ENCODE assay signal across 14 cellular contexts in the genomic region with DNA sequence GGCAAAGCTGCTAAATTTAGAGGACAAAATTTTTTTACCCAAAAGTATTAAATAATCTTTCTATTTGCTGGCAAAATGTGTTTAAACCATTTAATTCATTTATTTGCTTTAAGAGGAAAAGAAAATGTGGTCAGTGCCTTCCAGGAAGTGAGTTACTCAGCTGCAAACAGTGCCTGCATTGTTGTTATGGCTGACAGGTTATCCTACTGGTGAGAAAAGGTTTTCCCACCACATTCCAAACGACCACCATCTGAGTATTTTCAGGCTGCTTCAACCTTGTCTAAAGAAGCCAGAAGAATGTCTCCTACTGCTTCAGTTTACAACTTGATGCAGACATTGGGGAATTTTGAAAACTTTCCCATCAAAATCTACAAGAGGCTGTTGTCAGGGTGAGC.
DNase-seq lines count a peak whose midpoint lies in the region; ATAC-seq, FAIRE-seq and TF ChIP-seq lines count a peak whose summit lies in the region.
"Had no signal": no experiment of that assay in that cellular context is flagged by ENCODE, and none has a peak within 500 bp of the region (broad histone marks: within the 10 kb centered on the region; RNA-seq: fewer than 3 reads in every experiment).

No MANE protein-coding gene starts in this region.

- H3K27ac ChIP-seq in HepG2 (ENCODE audit: extremely low read length, insufficient read depth, low read length) (no peak overlapping the region), right lobe of liver (no peak overlapping the region), iPS DF 6.9 (ENCODE audit: low read length) (no peak overlapping the region)
- H3K27ac ChIP-seq: suprapubic skin had no signal

- TF ChIP-seq EP300 in HepG2 (IDR thresholded peaks at IDR 0.05; ENCODE audit: low read depth in 2 of 2, low read length in 2 of 2) = no peak
- no peak for TF ChIP-seq EP300 in HepG2 (CRISPR knock-in tag; IDR thresholded peaks at IDR 0.05; ENCODE audit: borderline replicate concordance)

- H3K27me3 ChIP-seq in HepG2 (ENCODE audit: control insufficient read depth in 1 of 2, insufficient read depth in 2 of 2, low read length in 2 of 2) (no peaks in the 10 kb centered on the region), right lobe of liver (no peaks in the 10 kb centered on the region), iPS DF 6.9 (ENCODE audit: control insufficient read depth, insufficient read depth, low read length) (no peaks in the 10 kb centered on the region)
- H3K27me3 ChIP-seq: suprapubic skin had no signal

- POLR2A ChIA-PET in HepG2 (lab: Yijun Ruan, JAX) = no interaction called here

- H3K9me3 Mint-ChIP-seq in activated T-helper 1 cell treated with anti-CD3 and anti-CD28 coated beads, Interleukin-12 subunit alpha, Interleukin-12 subunit beta, Interleukin-2, Interleukin-4 antibody, amounts not matched to agents 30 ng/mL and 10 ng/mL and 1 ng/mL, durations not matched to agents 14 hours and 24 hours and 36 hours = no peaks in the 10 kb centered on the region
- H3K9me3 Mint-ChIP-seq: activated naive CD4-positive, alpha-beta T cell treated with anti-CD3 and anti-CD28 coated beads, Interleukin-2, amount 50 U/mL, for 24 hours had no signal

- intact Hi-C loops in HepG2 (cut with micrococcal nuclease; ENCODE audit: unreplicated experiment) (no loop called here), right lobe of liver (cut with DNase I) (no loop called here)
- intact Hi-C loops in activated T-helper 1 cell treated with anti-CD3 and anti-CD28 coated beads, Interleukin-12 subunit alpha, Interleukin-12 subunit beta, Interleukin-2, Interleukin-4 antibody, amounts not matched to agents 30 ng/mL and 10 ng/mL and 1 ng/mL, durations not matched to agents 14 hours and 24 hours and 36 hours (cut with micrococcal nuclease) = no loop called here

- H3K79me2 ChIP-seq in HepG2 (ENCODE audit: insufficient read depth, low read length) = no peaks in the 10 kb centered on the region

- H3K4me3 Mint-ChIP-seq in activated T-helper 1 cell treated with anti-CD3 and anti-CD28 coated beads, Interleukin-12 subunit alpha, Interleukin-12 subunit beta, Interleukin-2, Interleukin-4 antibody, amounts not matched to agents 30 ng/mL and 10 ng/mL and 1 ng/mL, durations not matched to agents 14 hours and 24 hours and 36 hours = no peak overlapping the region
- H3K4me3 Mint-ChIP-seq: activated naive CD4-positive, alpha-beta T cell treated with anti-CD3 and anti-CD28 coated beads, Interleukin-2, amount 50 U/mL, for 24 hours had no signal

- H3K9ac ChIP-seq in HepG2 (ENCODE audit: insufficient read depth, low read depth, low read length) = no peak overlapping the region

- H3K4me1 ChIP-seq in HepG2 (ENCODE audit: insufficient read depth, low read length) = peaks cover 10% of the 10 kb centered on the region
- no peaks in the 10 kb centered on the region for H3K4me1 ChIP-seq in right lobe of liver
- no peaks in the 10 kb centered on the region for H3K4me1 ChIP-seq in iPS DF 6.9 (ENCODE audit: control insufficient read depth, insufficient read depth, low read length)
- H3K4me1 ChIP-seq: suprapubic skin had no signal

- peaks cover 2% of the 10 kb centered on the region for H3K27me3 Mint-ChIP-seq in activated T-helper 1 cell treated with anti-CD3 and anti-CD28 coated beads, Interleukin-12 subunit alpha, Interleukin-12 subunit beta, Interleukin-2, Interleukin-4 antibody, amounts not matched to agents 30 ng/mL and 10 ng/mL and 1 ng/mL, durations not matched to agents 14 hours and 24 hours and 36 hours (ENCODE audit: insufficient read depth)
- H3K27me3 Mint-ChIP-seq: activated naive CD4-positive, alpha-beta T cell treated with anti-CD3 and anti-CD28 coated beads, Interleukin-2, amount 50 U/mL, for 24 hours had no signal

- TF ChIP-seq CTCF in HepG2 (CRISPR knock-in tag; IDR thresholded peaks at IDR 0.05) = no peak
- TF ChIP-seq CTCF in right lobe of liver (IDR thresholded peaks at IDR 0.05) = no peak
- peak; percentile 39 for TF ChIP-seq CTCF in astrocyte of the cerebellum (IDR thresholded peaks at IDR 0.05; ENCODE audit: low read depth, low read length, missing control alignments)
- TF ChIP-seq CTCF in GM13976 (IDR thresholded peaks at IDR 0.05; ENCODE audit: borderline replicate concordance, control extremely low read depth, extremely low read depth, insufficient read depth, missing control alignments) = no peak

- no peaks in the 10 kb centered on the region for H3K36me3 Mint-ChIP-seq in activated T-helper 1 cell treated with anti-CD3 and anti-CD28 coated beads, Interleukin-12 subunit alpha, Interleukin-12 subunit beta, Interleukin-2, Interleukin-4 antibody, amounts not matched to agents 30 ng/mL and 10 ng/mL and 1 ng/mL, durations not matched to agents 14 hours and 24 hours and 36 hours (ENCODE audit: low read depth)
- H3K36me3 Mint-ChIP-seq: activated naive CD4-positive, alpha-beta T cell treated with anti-CD3 and anti-CD28 coated beads, Interleukin-2, amount 50 U/mL, for 24 hours had no signal

- H3K4me1 Mint-ChIP-seq in activated T-helper 1 cell treated with anti-CD3 and anti-CD28 coated beads, Interleukin-12 subunit alpha, Interleukin-12 subunit beta, Interleukin-2, Interleukin-4 antibody, amounts not matched to agents 30 ng/mL and 10 ng/mL and 1 ng/mL, durations not matched to agents 14 hours and 24 hours and 36 hours (ENCODE audit: low read depth) = no peaks in the 10 kb centered on the region
- H3K4me1 Mint-ChIP-seq: activated naive CD4-positive, alpha-beta T cell treated with anti-CD3 and anti-CD28 coated beads, Interleukin-2, amount 50 U/mL, for 24 hours had no signal

- WGBS in HepG2 (ENCODE audit: low lambda C conversion rate) = no CpG with 5 or more reads among the region's 1 CpG
- 0% methylated on average over 1 of the region's 1 CpG for WGBS in right lobe of liver (ENCODE audit: insufficient coverage, low coverage, low lambda C conversion rate, missing lambda C conversion rate)
- no CpG with 5 or more reads among the region's 1 CpG for WGBS in iPS DF 6.9 (ENCODE audit: insufficient coverage, insufficient read length)

- ATAC-seq in HepG2 = peak; percentile 82
- ATAC-seq in right lobe of liver = no peak
- ATAC-seq in GM21367 (IDR thresholded peaks at IDR 0.05; ENCODE audit: unreplicated experiment) = no peak
- ATAC-seq: mucosa of descending colon had no signal

- no TSS peak for BruUV-seq in HepG2 (replicated peaks; lab: Mats Ljungman, UMichigan)

- H3K36me3 ChIP-seq in HepG2 (replicated peaks in 1 of 2; ENCODE audit: control insufficient read depth in 1 of 2, insufficient read depth in 2 of 2, low read length in 2 of 2) (no peaks in the 10 kb centered on the region), right lobe of liver (no peaks in the 10 kb centered on the region), iPS DF 6.9 (ENCODE audit: control insufficient read depth, insufficient read depth, low read length) (no peaks in the 10 kb centered on the region)
- H3K36me3 ChIP-seq: suprapubic skin had no signal

- H3K27ac Mint-ChIP-seq in activated T-helper 1 cell treated with anti-CD3 and anti-CD28 coated beads, Interleukin-12 subunit alpha, Interleukin-12 subunit beta, Interleukin-2, Interleukin-4 antibody, amounts not matched to agents 30 ng/mL and 10 ng/mL and 1 ng/mL, durations not matched to agents 14 hours and 24 hours and 36 hours = no peak overlapping the region
- H3K27ac Mint-ChIP-seq: activated naive CD4-positive, alpha-beta T cell treated with anti-CD3 and anti-CD28 coated beads, Interleukin-2, amount 50 U/mL, for 24 hours had no signal

- H4K20me1 ChIP-seq in HepG2 (ENCODE audit: insufficient read depth, low read length) = no peaks in the 10 kb centered on the region

- no peak overlapping the region for H2AFZ ChIP-seq in HepG2 (ENCODE audit: low read length)

- no peak for FAIRE-seq in HepG2 (lab: Jason Lieb, UNC)
- FAIRE-seq: colon had no signal

- CTCF ChIA-PET in HepG2 (lab: Yijun Ruan, JAX; ENCODE audit: low intra/inter-chr PET ratio, low total read pairs) = no interaction called here

- in situ Hi-C loops in HepG2 (cut with HindIII; ENCODE audit: extremely low pct_ligation_motif_present, low pct_unique_long_range_greater_than_20kb) (no loop called here), astrocyte of the cerebellum (cut with HindIII; ENCODE audit: low sequenced_read_pairs) (no loop called here), GM13976 (cut with MboI; ENCODE audit: low sequenced_read_pairs, unreplicated experiment) (no loop called here)

- no peaks in the 10 kb centered on the region for H3K9me3 ChIP-seq in HepG2 (ENCODE audit: low read length)
- H3K9me3 ChIP-seq in right lobe of liver = no peaks in the 10 kb centered on the region
- H3K9me3 ChIP-seq in iPS DF 6.9 (ENCODE audit: control insufficient read depth, insufficient read depth, low read length) = no peaks in the 10 kb centered on the region
- H3K9me3 ChIP-seq: mucosa of descending colon, suprapubic skin had no signal

- TF ChIP-seq POLR2A in HepG2 (IDR thresholded peaks at IDR 0.05; ENCODE audit: insufficient read depth in 1 of 2, low read depth in 2 of 2, low read length in 2 of 2) (no peak), right lobe of liver (IDR thresholded peaks at IDR 0.05) (no peak)

- H3K4me3 ChIP-seq in HepG2 (replicated peaks in 1 of 3; ENCODE audit: insufficient read depth in 1 of 3, low read depth in 2 of 3, low read length in 3 of 3) (no peak overlapping the region), right lobe of liver (no peak overlapping the region), astrocyte of the cerebellum (ENCODE audit: low read depth, low read length) (no peak overlapping the region), iPS DF 6.9 (ENCODE audit: low read length) (no peak overlapping the region)
- H3K4me3 ChIP-seq: mucosa of descending colon, suprapubic skin had no signal

- no peak for TF ChIP-seq RAD21 in HepG2 (CRISPR knock-in tag; IDR thresholded peaks at IDR 0.05)

- DNase-seq in HepG2 (ENCODE audit: low spot score) (peak; percentile 17), right lobe of liver (no peak), astrocyte of the cerebellum (ENCODE audit: low read depth) (peak; percentile 94), iPS DF 6.9 (ENCODE audit: low read depth, low spot score) (peak; percentile 9), GM13976 (ENCODE audit: low spot score) (no peak)
- no peak for DNase-seq in activated CD4-positive, alpha-beta T cell treated with anti-CD3 and anti-CD28 coated beads for 1 hour
- DNase-seq in activated T-helper 1 cell treated with anti-CD3 and anti-CD28 coated beads, Interleukin-12 subunit alpha, Interleukin-12 subunit beta, Interleukin-2, Interleukin-4 antibody, amounts not matched to agents 30 ng/mL and 10 ng/mL and 1 ng/mL, durations not matched to agents 14 hours and 24 hours and 36 hours (ENCODE audit: low spot score) = no peak
- DNase-seq: mucosa of descending colon, NCI-H1417 treated with DMSO at 0.1 percent for 48 hours, NCI-H2227 treated with DMSO at 0.1 percent for 48 hours had no signal

- H3K4me2 ChIP-seq in HepG2 (ENCODE audit: low read depth, low read length) = no peak overlapping the region

TF ChIP-seq in HepG2, 621 proteins besides CTCF, POLR2A, EP300 and RAD21 (continues in another document):
- TF ChIP-seq ZNF44 (CRISPR knock-in tag; IDR thresholded peaks at IDR 0.05) (no peak), SRY (CRISPR knock-in tag; IDR thresholded peaks at IDR 0.05) (no peak), ZNF644 (CRISPR knock-in tag; IDR thresholded peaks at IDR 0.05; ENCODE audit: low read depth) (0 out of 2 replicates have a peak, but pooled peaks have one; percentile 42), FOXA1 (IDR thresholded peaks at IDR 0.05) (no peak), FOXA1 (CRISPR knock-in tag; IDR thresholded peaks at IDR 0.05) (no peak)

Comparison
In these comparisons a context has a peak if more than half of its experiments do, and no peak if none do; other contexts are left out.
1. DNase-seq: peak in HepG2 (single experiment), astrocyte of the cerebellum (single experiment) and iPS DF 6.9 (single experiment); none in right lobe of liver (0 of 3), activated CD4-positive, alpha-beta T cell treated with anti-CD3 and anti-CD28 coated beads for 1 hour (single experiment), GM13976 (single experiment) and activated T-helper 1 cell treated with anti-CD3 and anti-CD28 coated beads, Interleukin-12 subunit alpha, Interleukin-12 subunit beta, Interleukin-2, Interleukin-4 antibody, amounts not matched to agents 30 ng/mL and 10 ng/mL and 1 ng/mL, durations not matched to agents 14 hours and 24 hours and 36 hours (single experiment).